In the genomic region with DNA sequence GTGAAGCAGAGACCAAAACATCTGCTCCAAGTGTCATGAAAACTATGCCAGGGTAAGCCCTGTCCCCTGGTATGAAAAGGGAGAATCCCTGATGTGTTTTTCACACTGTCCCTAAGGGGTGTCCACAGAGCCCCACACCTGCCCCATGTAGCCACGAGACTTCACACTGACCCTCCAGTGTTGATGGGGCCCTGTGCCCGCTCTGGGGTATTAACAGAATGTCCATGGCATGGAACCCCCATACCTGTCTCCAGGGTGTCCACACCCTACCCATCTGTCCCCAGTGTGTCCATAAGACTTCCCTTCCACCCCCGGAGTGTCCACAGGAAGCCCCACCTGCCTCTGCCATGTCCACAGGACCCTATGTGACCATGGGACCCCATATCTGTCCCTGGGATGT, we compare ENCODE assay signal across 2 cellular contexts. TPM values are rescaled to one million over a fixed set of nuclear protein-coding genes. Genes with fewer than 3 reads are reported as not detected.
"Had no signal": no experiment of that assay in that cellular context is flagged by ENCODE, and none has a peak within 500 bp of the region (broad histone marks: within the 10 kb centered on the region; RNA-seq: fewer than 3 reads in every experiment).

No MANE protein-coding gene starts in this region.

RNA-seq across cellular contexts. Expression of gene ALDH3B1, which starts 15.0 kb away (rescaled TPM):
- total RNA-seq: GM23338, H9 had no signal
